1 cellular context compared by ENCODE assay signal in the genomic region with DNA sequence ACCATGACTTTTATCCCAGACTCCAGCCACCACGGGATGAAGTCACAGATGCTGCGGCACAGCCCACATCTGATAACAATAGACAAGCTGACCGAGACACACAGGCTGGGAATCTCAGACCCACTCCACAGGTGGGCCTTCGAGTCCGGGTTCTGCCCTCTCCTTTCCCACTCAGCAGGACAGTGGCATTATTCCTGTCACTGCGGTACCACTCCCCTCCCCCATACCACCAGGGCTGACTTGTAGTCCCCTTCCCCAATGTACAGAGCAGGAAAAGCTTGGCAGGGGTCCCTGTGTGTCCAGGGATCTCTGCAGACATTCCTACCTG.
TF ChIP-seq lines count a peak whose summit lies in the region.

No MANE protein-coding gene starts in this region.

TF ChIP-seq in H1, 55 proteins besides CTCF, POLR2A, EP300 and RAD21:
- no peak for TF ChIP-seq RFX5 (IDR thresholded peaks at IDR 0.05; ENCODE audit: borderline replicate concordance, low read depth, low read length)
- TF ChIP-seq ASH2L (IDR thresholded peaks at IDR 0.05; ENCODE audit: low read length), result no peak
- TF ChIP-seq HDAC6 (IDR thresholded peaks at IDR 0.05; ENCODE audit: low read depth, low read length), result no peak
- no peak for TF ChIP-seq RBBP5 (IDR thresholded peaks at IDR 0.05; ENCODE audit: borderline replicate concordance, low read depth, low read length)
- TF ChIP-seq MAFK (IDR thresholded peaks at IDR 0.05; ENCODE audit: low read depth, low read length), result no peak
- TF ChIP-seq GTF2F1 (IDR thresholded peaks at IDR 0.05; ENCODE audit: borderline replicate concordance, low read depth, low read length), result no peak
- no peak for TF ChIP-seq SAP30 (IDR thresholded peaks at IDR 0.05; ENCODE audit: insufficient read depth, insufficient replicate concordance, low read length)
- TF ChIP-seq TBP (IDR thresholded peaks at IDR 0.05; ENCODE audit: low read depth, low read length), result no peak
- TF ChIP-seq TCF12 (IDR thresholded peaks at IDR 0.05; ENCODE audit: low read depth, low read length), result no peak
- TF ChIP-seq SRF (IDR thresholded peaks at IDR 0.05; ENCODE audit: low read depth, low read length), result no peak
TF ChIP-seq in H1: peak in this region for 0.
